Comparison of ENCODE assay signal across 9 cellular contexts in genomic region chr10:44725404-44725803, GRCh38.
DNase-seq lines count a peak whose midpoint lies in the region; ATAC-seq and TF ChIP-seq lines count a peak whose summit lies in the region.
"Had no signal": no experiment of that assay in that cellular context is flagged by ENCODE, and none has a peak within 500 bp of the region (broad histone marks: within the 10 kb centered on the region; RNA-seq: fewer than 3 reads in every experiment).

No MANE protein-coding gene starts in this region.

- ATAC-seq in GM18511 (IDR thresholded peaks at IDR 0.05; ENCODE audit: unreplicated experiment): peak; percentile 80
- ATAC-seq in HG02588 (IDR thresholded peaks at IDR 0.05; ENCODE audit: unreplicated experiment): peak; percentile 59
- ATAC-seq in left cardiac atrium: peak; percentile 56 to 72
- ATAC-seq in activated CD8-positive, alpha-beta T cell treated with anti-CD3 and anti-CD28 coated beads for 36 hours: no peak

- DNase-seq in M059J (ENCODE audit: low read depth): peak; percentile 38
- DNase-seq in left cardiac atrium: no peak
- DNase-seq in hypothalamus (lab: John Stamatoyannopoulos, UW): no peak
- no peak for DNase-seq in activated gamma-delta T cell (lab: John Stamatoyannopoulos, UW)
- DNase-seq in cerebellum (ENCODE audit: low spot score): no peak
- DNase-seq in activated CD8-positive, alpha-beta T cell treated with anti-CD3 and anti-CD28 coated beads for 36 hours: no peak
- DNase-seq: T1000 had no signal

- H3K36me3 Mint-ChIP-seq in activated CD8-positive, alpha-beta T cell treated with anti-CD3 and anti-CD28 coated beads for 36 hours (ENCODE audit: low read depth): no peaks in the 10 kb centered on the region

- H3K4me1 Mint-ChIP-seq in activated CD8-positive, alpha-beta T cell treated with anti-CD3 and anti-CD28 coated beads for 36 hours (ENCODE audit: low read depth): no peaks in the 10 kb centered on the region

- CTCF ChIA-PET in activated CD8-positive, alpha-beta T cell treated with anti-CD3 and anti-CD28 coated beads for 36 hours (lab: Charles Lee): no interaction called here

- intact Hi-C loops in left cardiac atrium (cut with DNase I): no loop called here
- intact Hi-C loops in activated CD8-positive, alpha-beta T cell treated with anti-CD3 and anti-CD28 coated beads for 36 hours (cut with micrococcal nuclease): no loop called here

- POLR2A ChIA-PET in activated CD8-positive, alpha-beta T cell treated with anti-CD3 and anti-CD28 coated beads for 36 hours (lab: Charles Lee): no interaction called here

- peaks cover 2% of the 10 kb centered on the region for H3K27me3 Mint-ChIP-seq in activated CD8-positive, alpha-beta T cell treated with anti-CD3 and anti-CD28 coated beads for 36 hours

- no peak for TF ChIP-seq CTCF in activated CD8-positive, alpha-beta T cell treated with anti-CD3 and anti-CD28 coated beads for 36 hours (IDR thresholded peaks at IDR 0.05)

- no peak overlapping the region for H3K27ac Mint-ChIP-seq in activated CD8-positive, alpha-beta T cell treated with anti-CD3 and anti-CD28 coated beads for 36 hours

- no peak overlapping the region for H3K4me3 Mint-ChIP-seq in activated CD8-positive, alpha-beta T cell treated with anti-CD3 and anti-CD28 coated beads for 36 hours

- H3K9me3 Mint-ChIP-seq in activated CD8-positive, alpha-beta T cell treated with anti-CD3 and anti-CD28 coated beads for 36 hours: peaks cover 5% of the 10 kb centered on the region
